9 cellular contexts compared by ENCODE assay signal in genomic region chr1:966603-967295, GRCh38. TPM values are rescaled to one million over a fixed set of nuclear protein-coding genes. Genes with fewer than 3 reads are reported as not detected.
A peak's percentile ranks its signal among the peaks of the same experiment; 100 is the strongest.
DNase-seq lines count a peak whose midpoint lies in the region; ATAC-seq and TF ChIP-seq lines count a peak whose summit lies in the region.
"Had no signal": no experiment of that assay in that cellular context is flagged by ENCODE, and none has a peak within 500 bp of the region (broad histone marks: within the 10 kb centered on the region; RNA-seq: fewer than 3 reads in every experiment).

No MANE protein-coding gene starts in this region.

- H3K4me1 Mint-ChIP-seq in CD14-positive monocyte (peaks cover 10% of the 10 kb centered on the region), memory B cell (peaks cover 6% of the 10 kb centered on the region)
- H3K4me1 Mint-ChIP-seq in activated CD4-positive, alpha-beta T cell treated with anti-CD3 and anti-CD28 coated beads, Interleukin-2, amount 10 ng/mL, durations not matched to agents 24 days and 14 days = peaks cover 7% of the 10 kb centered on the region

- peaks cover 32 to 54% (median 44%) of the 10 kb centered on the region in 3 donors for H3K27me3 Mint-ChIP-seq in CD14-positive monocyte (ENCODE audit: low read depth in 3 of 3)
- peaks cover 10% of the 10 kb centered on the region for H3K27me3 Mint-ChIP-seq in activated CD4-positive, alpha-beta T cell treated with anti-CD3 and anti-CD28 coated beads, Interleukin-2, amount 10 ng/mL, durations not matched to agents 24 days and 14 days
- H3K27me3 Mint-ChIP-seq in memory B cell = peaks cover 11% of the 10 kb centered on the region

- TF ChIP-seq CTCF in CD14-positive monocyte (IDR thresholded peaks at IDR 0.05) (no peak), GM20000 (IDR thresholded peaks at IDR 0.05; ENCODE audit: extremely low read depth, missing control alignments) (no peak)

- H3K27ac Mint-ChIP-seq in CD14-positive monocyte = peak overlapping the region in 1 of 7 donors; percentile 35
- peak overlapping the region; percentile 85 for H3K27ac Mint-ChIP-seq in activated CD4-positive, alpha-beta T cell treated with anti-CD3 and anti-CD28 coated beads, Interleukin-2, amount 10 ng/mL, durations not matched to agents 24 days and 14 days
- no peak overlapping the region for H3K27ac Mint-ChIP-seq in memory B cell

- H3K4me3 ChIP-seq in Jurkat, Clone E6-1 (ENCODE audit: low read length) = peak overlapping the region; percentile 49

- H3K4me3 Mint-ChIP-seq in CD14-positive monocyte (peak overlapping the region; percentile 83 to 90), memory B cell (peak overlapping the region; percentile 77)
- H3K4me3 Mint-ChIP-seq in activated CD4-positive, alpha-beta T cell treated with anti-CD3 and anti-CD28 coated beads, Interleukin-2, amount 10 ng/mL, durations not matched to agents 24 days and 14 days = peak overlapping the region; percentile 86

- intact Hi-C loops in CD14-positive monocyte (cut with micrococcal nuclease) = loop anchor here in 1 of 2 donors (10.0 kb wide), 1 partner anchor 62 kb away; no protein-coding TSS in a partner anchor
- intact Hi-C loops in activated CD4-positive, alpha-beta T cell treated with anti-CD3 and anti-CD28 coated beads, Interleukin-2, amount 10 ng/mL, durations not matched to agents 24 days and 14 days (cut with micrococcal nuclease) = loop anchor here (1.0 kb wide), 1 partner anchor 7 kb away; the partner anchor contains the start of gene NOC2L

- H3K36me3 Mint-ChIP-seq in CD14-positive monocyte (peaks cover 16 to 19% of the 10 kb centered on the region in 2 donors), memory B cell (peaks cover 1% of the 10 kb centered on the region)
- peaks cover 14% of the 10 kb centered on the region for H3K36me3 Mint-ChIP-seq in activated CD4-positive, alpha-beta T cell treated with anti-CD3 and anti-CD28 coated beads, Interleukin-2, amount 10 ng/mL, durations not matched to agents 24 days and 14 days (ENCODE audit: low read depth)

- peaks cover 0 to 3% (median 0%) of the 10 kb centered on the region in 7 donors for H3K9me3 Mint-ChIP-seq in CD14-positive monocyte
- H3K9me3 Mint-ChIP-seq in activated CD4-positive, alpha-beta T cell treated with anti-CD3 and anti-CD28 coated beads, Interleukin-2, amount 10 ng/mL, durations not matched to agents 24 days and 14 days = no peaks in the 10 kb centered on the region
- H3K9me3 Mint-ChIP-seq in memory B cell = no peaks in the 10 kb centered on the region

- ATAC-seq in memory B cell (ENCODE audit: low read depth) = peak; percentile 81

- DNase-seq in CD14-positive monocyte (ENCODE audit: low spot score) = peak; percentile 70
- peak; percentile 94 for DNase-seq in GM20000 (ENCODE audit: low spot score)
- DNase-seq in Jurkat, Clone E6-1 (ENCODE audit: low read depth, low spot score) = peak; percentile 25
- peak; percentile 93 for DNase-seq in activated CD4-positive, alpha-beta T cell treated with anti-CD3 and anti-CD28 coated beads, Interleukin-2, amount 10 ng/mL, durations not matched to agents 24 days and 14 days
- peak; percentile 59 for DNase-seq in dermis blood vessel endothelial cell
- DNase-seq in memory B cell (ENCODE audit: low spot score in 2 of 2) = peak in 1 of 2 donors; percentile 44
- peak; percentile 63 for DNase-seq in stimulated activated CD8-positive, alpha-beta memory T cell treated with anti-CD3 and anti-CD28 coated beads, Interleukin-15, amount 100 ng/mL, for 1 hour (ENCODE audit: low read depth)
- no peak for DNase-seq in NCI-H510A treated with DMSO at 0.1 percent for 48 hours (lab: John Stamatoyannopoulos, UW)

RNA-seq across cellular contexts. Expression of gene PLEKHN1, which starts 0.5 kb away (rescaled TPM):
- under 1 TPM; 0.21 to 0.62 TPM for polyA plus RNA-seq in CD14-positive monocyte
- polyA plus RNA-seq in Jurkat, Clone E6-1 (2012; ENCODE audit: insufficient read depth, insufficient read length) = not detected
- total RNA-seq in activated CD4-positive, alpha-beta T cell treated with anti-CD3 and anti-CD28 coated beads, Interleukin-2, amount 10 ng/mL, durations not matched to agents 24 days and 14 days = 1.8 and 2.8 TPM in 2 replicates
- total RNA-seq in dermis blood vessel endothelial cell = 0.17 and 0.37 TPM in 2 replicates

RNA-seq across cellular contexts. Expression of gene KLHL17, which starts 6.4 kb away (rescaled TPM):
- polyA plus RNA-seq in CD14-positive monocyte = under 1 TPM; 0.31 to 0.71 TPM
- polyA plus RNA-seq in Jurkat, Clone E6-1 (2012; ENCODE audit: insufficient read depth, insufficient read length) = 59.3 TPM
- total RNA-seq in activated CD4-positive, alpha-beta T cell treated with anti-CD3 and anti-CD28 coated beads, Interleukin-2, amount 10 ng/mL, durations not matched to agents 24 days and 14 days = 46.4 and 48.1 TPM in 2 replicates
- total RNA-seq in dermis blood vessel endothelial cell = 5.4 and 8.0 TPM in 2 replicates

RNA-seq across cellular contexts. Expression of gene NOC2L, which starts 7.7 kb away (rescaled TPM):
- 10 to 100 TPM; 34.5 to 35.8 TPM for polyA plus RNA-seq in CD14-positive monocyte
- polyA plus RNA-seq in Jurkat, Clone E6-1 (2012; ENCODE audit: insufficient read depth, insufficient read length) = 80.6 TPM
- 190 and 192 TPM in 2 replicates for total RNA-seq in activated CD4-positive, alpha-beta T cell treated with anti-CD3 and anti-CD28 coated beads, Interleukin-2, amount 10 ng/mL, durations not matched to agents 24 days and 14 days
- 70.5 and 98.0 TPM in 2 replicates for total RNA-seq in dermis blood vessel endothelial cell

RNA-seq across cellular contexts. Expression of gene PERM1, which starts 15.1 kb away (rescaled TPM):
- polyA plus RNA-seq in CD14-positive monocyte = not detected
- polyA plus RNA-seq in Jurkat, Clone E6-1 (2012; ENCODE audit: insufficient read depth, insufficient read length) = not detected
- total RNA-seq in activated CD4-positive, alpha-beta T cell treated with anti-CD3 and anti-CD28 coated beads, Interleukin-2, amount 10 ng/mL, durations not matched to agents 24 days and 14 days = not detected in 2 replicates
- total RNA-seq in dermis blood vessel endothelial cell = not detected in 2 replicates
- total RNA-seq: T-helper 1 cell treated with Interleukin-12 subunit alpha and Interleukin-12 subunit beta and Interleukin-4 antibody, amounts not matched to agents 30 ng/mL and 1 ng/mL, for 36 hours had no signal

RNA-seq across cellular contexts. Expression of gene HES4, which starts 33.1 kb away (rescaled TPM):
- 1 to 10 TPM; 1.4 to 2.0 TPM for polyA plus RNA-seq in CD14-positive monocyte
- 141 TPM for polyA plus RNA-seq in Jurkat, Clone E6-1 (2012; ENCODE audit: insufficient read depth, insufficient read length)
- 2.8 and 5.0 TPM in 2 replicates for total RNA-seq in activated CD4-positive, alpha-beta T cell treated with anti-CD3 and anti-CD28 coated beads, Interleukin-2, amount 10 ng/mL, durations not matched to agents 24 days and 14 days
- total RNA-seq in dermis blood vessel endothelial cell = 49.6 and 76.9 TPM in 2 replicates
